8 cellular contexts compared by ENCODE assay signal in the genomic region with DNA sequence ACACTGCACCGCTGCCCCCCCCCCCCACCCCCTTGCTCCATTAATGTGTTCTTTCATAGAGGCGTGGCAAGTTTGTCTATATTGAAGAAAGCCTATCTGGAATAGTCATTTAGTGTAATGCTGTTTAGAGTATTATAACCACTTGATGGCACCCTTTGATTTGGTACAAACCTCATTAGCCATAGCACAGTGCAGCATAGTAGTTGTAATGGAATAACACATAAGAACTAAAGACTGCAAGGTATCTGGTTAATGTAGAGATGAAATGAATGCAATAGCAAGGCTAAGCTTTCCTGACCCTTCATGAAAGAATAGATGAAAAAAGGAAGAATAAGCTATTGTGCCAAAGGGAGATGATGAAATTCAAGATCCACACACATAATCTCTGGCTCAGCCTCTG.
DNase-seq lines count a peak whose midpoint lies in the region; ATAC-seq and TF ChIP-seq lines count a peak whose summit lies in the region.

No MANE protein-coding gene starts in this region.

- H3K27me3 ChIP-seq in KMS-11 (ENCODE audit: insufficient read depth, low read depth): no peaks in the 10 kb centered on the region

- DNase-seq in A172 (ENCODE audit: low spot score) (peak; percentile 50), GM13976 (ENCODE audit: low spot score) (peak; percentile 40), SHP77 treated with DMSO at 0.1 percent for 48 hours (lab: John Stamatoyannopoulos, UW) (peak; percentile 10), foreskin fibroblast (peak in 1 of 2 donors; percentile 25), T-helper 9 cell (no peak)
- DNase-seq in stimulated activated naive CD8-positive, alpha-beta T cell treated with anti-CD3 and anti-CD28 coated beads, Interleukin-15, Interleukin-2, amounts not matched to agents 100 U/mL and 50 U/mL, for 24 hours: no peak

- no peak overlapping the region for H3K27ac ChIP-seq in KMS-11

- peaks cover 8% of the 10 kb centered on the region for H3K4me1 ChIP-seq in KMS-11 (ENCODE audit: low read depth, poor library complexity, severe bottlenecking)

- no peaks in the 10 kb centered on the region; the same call in 1 of the 2 replicates for H3K79me2 ChIP-seq in KMS-11 (ENCODE audit: insufficient read depth, low read depth)

- H3K36me3 ChIP-seq in KMS-11 (ENCODE audit: insufficient read depth): no peaks in the 10 kb centered on the region

- no peak overlapping the region for H2AFZ ChIP-seq in KMS-11 (ENCODE audit: low read depth)

- in situ Hi-C loops in GM13976 (cut with MboI; ENCODE audit: low sequenced_read_pairs, unreplicated experiment): loop anchor here (25.0 kb wide), 2 partner anchors 250 to 700 kb away; no protein-coding TSS in a partner anchor

- TF ChIP-seq CTCF in GM13976 (IDR thresholded peaks at IDR 0.05; ENCODE audit: borderline replicate concordance, control extremely low read depth, extremely low read depth, insufficient read depth, missing control alignments) (peak; percentile 24), KMS-11 (conservative IDR thresholded peaks at IDR 0.05; ENCODE audit: low read depth, low read length) (peak; percentile 38), foreskin fibroblast (IDR thresholded peaks at IDR 0.05; ENCODE audit: low read depth, low read length) (peak; percentile 3)

- H3K9ac ChIP-seq in KMS-11: no peak overlapping the region

- no peaks in the 10 kb centered on the region for H4K20me1 ChIP-seq in KMS-11 (ENCODE audit: insufficient read depth)

- H3K4me2 ChIP-seq in KMS-11: no peak overlapping the region

- no peak overlapping the region for H3K4me3 ChIP-seq in KMS-11 (IDR thresholded peaks at IDR 0.05; ENCODE audit: insufficient read depth, low read depth, low read length)
- H3K4me3 ChIP-seq in foreskin fibroblast (ENCODE audit: low read depth in 1 of 2, low read length in 2 of 2): no peak overlapping the region

- ATAC-seq in stimulated activated naive CD8-positive, alpha-beta T cell treated with anti-CD3 and anti-CD28 coated beads, Interleukin-15, Interleukin-2, amounts not matched to agents 100 U/mL and 50 U/mL, for 24 hours: peak; percentile 68
- ATAC-seq in GM21390 (IDR thresholded peaks at IDR 0.05; ENCODE audit: unreplicated experiment): no peak

Comparison
In these comparisons a context has a peak if more than half of its experiments do, and no peak if none do; other contexts are left out.
1. DNase-seq: peak in A172 (single experiment), GM13976 (single experiment) and SHP77 treated with DMSO at 0.1 percent for 48 hours (single experiment); none in stimulated activated naive CD8-positive, alpha-beta T cell treated with anti-CD3 and anti-CD28 coated beads, Interleukin-15, Interleukin-2, amounts not matched to agents 100 U/mL and 50 U/mL, for 24 hours (single experiment) and T-helper 9 cell (single experiment).
2. Peak in every context shown above with its lines, with median percentiles within 50 percentile points of each other: CTCF ChIP-seq.